8 cellular contexts compared by ENCODE assay signal in genomic region chr4:37453004-37453360, GRCh38.
A peak's percentile ranks its signal among the peaks of the same experiment; 100 is the strongest.
DNase-seq lines count a peak whose midpoint lies in the region; ATAC-seq, FAIRE-seq and TF ChIP-seq lines count a peak whose summit lies in the region.

No MANE protein-coding gene starts in this region.

- H3K36me3 Mint-ChIP-seq in activated naive CD4-positive, alpha-beta T cell treated with anti-CD3 and anti-CD28 coated beads, Interleukin-2, amount 50 U/mL, for 72 hours = peaks cover 0 to 5% of the 10 kb centered on the region in 2 donors

- peak; percentile 46 for FAIRE-seq in D721Med (lab: Jason Lieb, UNC)

- intact Hi-C loops in head of caudate nucleus (cut with DNase I) = no loop called here

- ATAC-seq in activated naive CD4-positive, alpha-beta T cell treated with anti-CD3 and anti-CD28 coated beads, Interleukin-2, amount 50 U/mL, for 72 hours = peak; percentile 69 to 71
- peak; percentile 77 for ATAC-seq in omental fat pad (ENCODE audit: low FRiP score)

- TF ChIP-seq CTCF in D721Med (IDR thresholded peaks at IDR 0.05; ENCODE audit: insufficient read depth, missing control alignments) = peak; percentile 83
- TF ChIP-seq CTCF in GM20000 (IDR thresholded peaks at IDR 0.05; ENCODE audit: extremely low read depth, missing control alignments) = peak; percentile 29
- TF ChIP-seq CTCF in omental fat pad (IDR thresholded peaks at IDR 0.05) = no peak

- DNase-seq in D721Med (ENCODE audit: insufficient read length, low spot score) (peak; percentile 24), GM20000 (ENCODE audit: low spot score) (peak; percentile 78), HuH-7 (ENCODE audit: low spot score) (peak; percentile 70), NOMO-1 treated with DMSO at 0.1 percent for 48 hours (lab: John Stamatoyannopoulos, UW; ENCODE audit: unreplicated experiment) (peak; percentile 53), head of caudate nucleus (peak in 39 of 42 donors; percentile 11 to 86 (median 64)), omental fat pad (ENCODE audit: low spot score) (no peak), dedifferentiated amniotic fluid mesenchymal stem cell (ENCODE audit: extremely low spot score) (no peak)
- DNase-seq in activated naive CD4-positive, alpha-beta T cell treated with anti-CD3 and anti-CD28 coated beads, Interleukin-2, amount 50 U/mL, for 72 hours (ENCODE audit: low spot score in 2 of 2) = peak in 1 of 2 donors; percentile 47

- H3K9me3 Mint-ChIP-seq in activated naive CD4-positive, alpha-beta T cell treated with anti-CD3 and anti-CD28 coated beads, Interleukin-2, amount 50 U/mL, for 72 hours = no peaks in the 10 kb centered on the region

- no peak overlapping the region for H3K27ac Mint-ChIP-seq in activated naive CD4-positive, alpha-beta T cell treated with anti-CD3 and anti-CD28 coated beads, Interleukin-2, amount 50 U/mL, for 72 hours

Comparison
In these comparisons a context has a peak if more than half of its experiments do, and no peak if none do; other contexts are left out.
1. DNase-seq: peak in D721Med (single experiment), GM20000 (single experiment), HuH-7 (single experiment), NOMO-1 treated with DMSO at 0.1 percent for 48 hours (single experiment) and head of caudate nucleus (39 of 42); none in omental fat pad (single experiment) and dedifferentiated amniotic fluid mesenchymal stem cell (single experiment).
2. CTCF ChIP-seq: peak in D721Med (single experiment) and GM20000 (single experiment); none in omental fat pad (0 of 3).